29 cellular contexts compared by ENCODE assay signal in the genomic region with DNA sequence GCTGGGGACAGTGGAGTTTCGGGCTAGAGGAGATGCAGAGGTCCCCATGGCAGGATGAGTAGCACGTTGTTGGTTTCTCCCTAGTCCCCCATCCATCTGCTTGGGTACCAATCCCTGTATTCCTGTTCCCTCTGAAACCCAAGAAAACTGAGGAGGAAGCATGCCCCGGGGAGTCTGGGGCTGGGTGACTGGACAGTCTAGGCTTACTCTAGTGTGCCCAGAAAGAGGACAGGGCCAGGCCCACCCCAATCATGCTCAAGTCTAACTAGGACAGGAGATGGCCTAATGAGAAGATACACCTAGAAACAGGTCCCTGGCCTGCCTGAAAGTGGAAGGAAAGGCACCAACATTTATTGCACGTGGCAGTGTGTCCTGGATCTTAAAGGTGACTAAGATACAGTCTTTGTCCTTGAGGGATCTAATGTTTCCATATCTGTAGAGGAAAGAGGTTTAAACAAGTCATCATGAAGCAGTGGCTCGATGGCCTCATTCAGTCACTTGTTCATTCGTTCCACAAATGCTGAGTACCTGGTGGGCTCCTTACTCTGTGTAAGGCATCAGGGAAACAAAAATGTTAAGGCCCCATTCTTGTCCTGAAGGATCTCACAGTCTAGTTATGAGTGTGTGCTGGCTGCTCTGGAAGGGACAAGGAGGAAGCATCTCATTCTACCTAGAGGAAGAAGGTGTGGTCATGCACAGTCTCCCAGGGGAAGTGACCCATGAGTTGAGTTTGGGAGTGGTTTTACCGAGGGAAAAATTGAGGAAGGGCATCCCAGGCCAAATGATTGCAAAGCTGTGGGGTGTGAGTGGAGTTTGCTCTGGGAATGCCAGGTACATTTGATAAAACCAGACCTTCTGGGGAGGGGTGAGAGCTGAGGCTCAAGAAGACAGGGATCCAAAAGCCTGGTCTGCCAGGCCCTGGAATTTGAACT. TPM values are rescaled to one million over a fixed set of nuclear protein-coding genes. Genes with fewer than 3 reads are reported as not detected.
DNase-seq lines count a peak whose midpoint lies in the region; ATAC-seq, FAIRE-seq and TF ChIP-seq lines count a peak whose summit lies in the region.
"Had no signal": no experiment of that assay in that cellular context is flagged by ENCODE, and none has a peak within 500 bp of the region (broad histone marks: within the 10 kb centered on the region; RNA-seq: fewer than 3 reads in every experiment).

No MANE protein-coding gene starts in this region.

- DNase-seq in heart right ventricle = no peak
- no peak for DNase-seq in cardiac septum (ENCODE audit: low spot score)
- DNase-seq in astrocyte (ENCODE audit: low read depth) = no peak
- DNase-seq in nephron progenitor cell = no peak
- no peak for DNase-seq in tibial artery
- DNase-seq in coronary artery (ENCODE audit: low spot score) = no peak
- no peak for DNase-seq in T-helper 2 cell treated with Interferon-gamma antibody and Interleukin-4, amounts not matched to agents 5 μg/mL and 100 μg/mL, for 36 hours (ENCODE audit: low spot score)
- DNase-seq: activated B cell treated with CpG ODN at 0.5 μM for 24 hours; activated CD4-positive, alpha-beta T cell treated with anti-CD3 and anti-CD28 coated beads, Interleukin-2, amount 50 U/mL, for 4 hours; activated gamma-delta T cell; amniotic stem cell; Caco-2; DMS79; glutamatergic neuron; KBM-7; kidney glomerular epithelial cell; mesenchymal stem cell; MG63; NCI-H1417; NCI-H446 treated with DMSO at 0.1 percent for 48 hours; right lobe of liver; stomach; T1000 had no signal

- H3K36me3 ChIP-seq in heart right ventricle (no peaks in the 10 kb centered on the region), astrocyte (ENCODE audit: insufficient read depth, low read length) (no peaks in the 10 kb centered on the region), tibial artery (no peaks in the 10 kb centered on the region)
- H3K36me3 ChIP-seq: MG63, right lobe of liver, stomach had no signal

- H2AFZ ChIP-seq in astrocyte (ENCODE audit: low read depth, low read length) = no peak overlapping the region
- H2AFZ ChIP-seq: parathyroid adenoma had no signal

- H3K4me3 Mint-ChIP-seq in astrocyte (ENCODE audit: unreplicated experiment) (peak overlapping the region; percentile 45), nephron progenitor cell (peak overlapping the region; percentile 6)
- no peak overlapping the region for H3K4me3 Mint-ChIP-seq in T-helper 2 cell treated with Interferon-gamma antibody and Interleukin-4, amounts not matched to agents 5 μg/mL and 100 μg/mL, for 36 hours
- H3K4me3 Mint-ChIP-seq: activated B cell treated with CpG ODN at 0.5 μM for 24 hours, B cell had no signal

- H3K9me3 ChIP-seq in heart right ventricle (no peaks in the 10 kb centered on the region), astrocyte (ENCODE audit: insufficient read depth, low read depth, low read length) (no peaks in the 10 kb centered on the region), tibial artery (no peaks in the 10 kb centered on the region)
- H3K9me3 ChIP-seq: Caco-2, MG63, right lobe of liver, stomach had no signal

- H3K4me1 Mint-ChIP-seq in astrocyte (ENCODE audit: low read depth, unreplicated experiment) (peaks cover 17% of the 10 kb centered on the region), nephron progenitor cell (peaks cover 78% of the 10 kb centered on the region)
- H3K4me1 Mint-ChIP-seq in T-helper 2 cell treated with Interferon-gamma antibody and Interleukin-4, amounts not matched to agents 5 μg/mL and 100 μg/mL, for 36 hours (ENCODE audit: low read depth) = no peaks in the 10 kb centered on the region

- no peaks in the 10 kb centered on the region for H3K79me2 ChIP-seq in astrocyte (ENCODE audit: insufficient read depth, low read length)
- H3K79me2 ChIP-seq: parathyroid adenoma had no signal

- TF ChIP-seq CTCF in heart right ventricle (IDR thresholded peaks at IDR 0.05) (no peak), astrocyte (IDR thresholded peaks at IDR 0.05; ENCODE audit: insufficient read depth, low read depth, low read length) (no peak), nephron progenitor cell (IDR thresholded peaks at IDR 0.05) (no peak), tibial artery (IDR thresholded peaks at IDR 0.05) (no peak), coronary artery (IDR thresholded peaks at IDR 0.05) (no peak)

- H3K9me3 Mint-ChIP-seq in astrocyte (ENCODE audit: unreplicated experiment) = no peaks in the 10 kb centered on the region
- H3K9me3 Mint-ChIP-seq in nephron progenitor cell = no peaks in the 10 kb centered on the region
- H3K9me3 Mint-ChIP-seq in T-helper 2 cell treated with Interferon-gamma antibody and Interleukin-4, amounts not matched to agents 5 μg/mL and 100 μg/mL, for 36 hours = no peaks in the 10 kb centered on the region
- H3K9me3 Mint-ChIP-seq: activated B cell treated with CpG ODN at 0.5 μM for 24 hours had no signal

- H3K27ac ChIP-seq in heart right ventricle = peak overlapping the region in 9 of 10 donors; percentile 66 to 94 (median 88)
- H3K27ac ChIP-seq in astrocyte (ENCODE audit: low read depth, low read length) = no peak overlapping the region
- peak overlapping the region; percentile 89 to 92 for H3K27ac ChIP-seq in tibial artery
- peak overlapping the region in 1 of 2 donors; percentile 85 for H3K27ac ChIP-seq in coronary artery
- H3K27ac ChIP-seq: parathyroid adenoma, right lobe of liver had no signal

- no peak for FAIRE-seq in astrocyte (lab: Jason Lieb, UNC)
- FAIRE-seq: GM18507, H1 had no signal

- ATAC-seq in heart right ventricle (peak in 4 of 8 donors; percentile 5 to 66 (median 16)), HG02610 (IDR thresholded peaks at IDR 0.05; ENCODE audit: unreplicated experiment) (no peak)
- ATAC-seq: right lobe of liver had no signal

- no peak overlapping the region for H3K9ac ChIP-seq in astrocyte (ENCODE audit: low read length)
- H3K9ac ChIP-seq: parathyroid adenoma had no signal

- H3K36me3 Mint-ChIP-seq in astrocyte (ENCODE audit: low read depth, unreplicated experiment) (peaks cover 4% of the 10 kb centered on the region), nephron progenitor cell (ENCODE audit: low read depth) (no peaks in the 10 kb centered on the region)
- no peaks in the 10 kb centered on the region for H3K36me3 Mint-ChIP-seq in T-helper 2 cell treated with Interferon-gamma antibody and Interleukin-4, amounts not matched to agents 5 μg/mL and 100 μg/mL, for 36 hours (ENCODE audit: low read depth)

- H3K4me3 ChIP-seq in heart right ventricle = no peak overlapping the region
- no peak overlapping the region for H3K4me3 ChIP-seq in astrocyte (ENCODE audit: insufficient read depth, low read depth, low read length)
- H3K4me3 ChIP-seq in tibial artery = no peak overlapping the region
- H3K4me3 ChIP-seq in coronary artery = no peak overlapping the region
- H3K4me3 ChIP-seq: MG63, right lobe of liver, stomach had no signal

- intact Hi-C loops in heart right ventricle (cut with DNase I) = no loop called here
- intact Hi-C loops in cardiac septum (cut with DNase I) = no loop called here
- intact Hi-C loops in tibial artery (cut with DNase I; ENCODE audit: low total_unique reads) = no loop called here

- H3K27ac Mint-ChIP-seq in astrocyte (ENCODE audit: unreplicated experiment) (no peak overlapping the region), nephron progenitor cell (peak overlapping the region; percentile 83)
- H3K27ac Mint-ChIP-seq in T-helper 2 cell treated with Interferon-gamma antibody and Interleukin-4, amounts not matched to agents 5 μg/mL and 100 μg/mL, for 36 hours = no peak overlapping the region
- H3K27ac Mint-ChIP-seq: activated B cell treated with CpG ODN at 0.5 μM for 24 hours, B cell had no signal

- no peaks in the 10 kb centered on the region for H3K27me3 ChIP-seq in heart right ventricle
- peaks cover 15% of the 10 kb centered on the region for H3K27me3 ChIP-seq in astrocyte (ENCODE audit: insufficient read depth, low read length)
- H3K27me3 ChIP-seq in tibial artery = no peaks in the 10 kb centered on the region
- H3K27me3 ChIP-seq: MG63, right lobe of liver, stomach had no signal

- H4K20me1 ChIP-seq in astrocyte (ENCODE audit: insufficient read depth, low read length) = no peaks in the 10 kb centered on the region

- H3K4me2 ChIP-seq in astrocyte (ENCODE audit: low read length) = no peak overlapping the region

- H3K4me1 ChIP-seq in heart right ventricle (peaks cover 49 to 98% (median 93%) of the 10 kb centered on the region in 9 donors), astrocyte (ENCODE audit: insufficient read depth, low read length) (no peaks in the 10 kb centered on the region), tibial artery (peaks cover 0 to 91% (median 80%) of the 10 kb centered on the region in 4 donors)
- H3K4me1 ChIP-seq: Caco-2, right lobe of liver had no signal

- WGBS in heart right ventricle, 2 donors = 68 to 72% methylated on average over 7 of the region's 7 CpGs

- H3K27me3 Mint-ChIP-seq in astrocyte (ENCODE audit: low read depth, unreplicated experiment) (peaks cover 15% of the 10 kb centered on the region), nephron progenitor cell (ENCODE audit: low read depth, poor library complexity) (peaks cover 28% of the 10 kb centered on the region)
- H3K27me3 Mint-ChIP-seq in T-helper 2 cell treated with Interferon-gamma antibody and Interleukin-4, amounts not matched to agents 5 μg/mL and 100 μg/mL, for 36 hours (ENCODE audit: low read depth) = peaks cover 4% of the 10 kb centered on the region
- H3K27me3 Mint-ChIP-seq: B cell had no signal

RNA-seq across cellular contexts. Expression of gene CDK18, which starts 10.0 kb away (rescaled TPM):
- total RNA-seq in heart right ventricle = 100 to 1,000 TPM; 122 to 199 (median 164) TPM
- polyA plus RNA-seq in heart right ventricle = 100 to 1,000 TPM in 1 of 2 donors, 10 to 100 TPM in 1; 41.4 to 156 TPM
- total RNA-seq in cardiac septum = 195 TPM
- 15.7 and 17.8 TPM in 2 replicates for total RNA-seq in astrocyte

RNA-seq across cellular contexts. Expression of gene BLACAT1, which starts 58.6 kb away (rescaled TPM):
- total RNA-seq in heart right ventricle = under 1 TPM in 1 of 10 donors, not detected in 9; 0.15 TPM
- not detected for polyA plus RNA-seq in heart right ventricle
- not detected for total RNA-seq in cardiac septum
- 2.2 and 2.3 TPM in 2 replicates for total RNA-seq in astrocyte
- total RNA-seq: B cell, myocyte had no signal
